In the genomic region with DNA sequence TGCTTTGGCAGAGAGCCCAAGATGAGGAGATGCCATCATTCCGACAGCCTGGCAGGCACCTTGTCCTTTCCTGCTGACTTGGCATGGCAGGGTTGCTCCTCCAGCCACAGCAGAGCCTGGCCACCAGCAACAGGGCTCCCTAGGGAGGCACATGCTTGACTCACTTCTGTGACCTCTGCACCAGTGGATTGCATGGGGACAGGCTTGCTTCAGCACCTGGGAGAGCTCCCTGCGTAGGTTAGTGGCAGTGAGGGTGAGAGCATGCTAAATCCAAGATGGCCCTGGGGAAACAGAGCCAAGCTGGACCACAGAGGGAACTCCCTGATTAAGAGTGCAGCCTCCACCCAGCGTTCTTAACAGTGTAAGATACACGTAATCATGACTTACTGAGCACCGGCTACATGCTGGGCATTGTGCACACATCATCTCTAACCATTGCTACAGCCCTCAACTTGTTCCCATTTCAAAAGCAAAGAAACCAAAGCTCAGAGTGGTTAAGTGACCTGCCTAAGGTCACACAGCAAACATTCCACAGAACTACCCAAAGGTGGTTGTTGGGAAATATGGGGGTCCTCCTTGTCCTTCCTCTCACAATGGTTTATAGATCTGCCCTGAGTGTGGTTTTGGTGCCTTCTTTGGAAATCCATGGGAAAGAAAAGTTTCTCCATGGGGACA, we compare ENCODE assay signal across 12 cellular contexts.
DNase-seq lines count a peak whose midpoint lies in the region; ATAC-seq lines count a peak whose summit lies in the region.
"Had no signal": no experiment of that assay in that cellular context is flagged by ENCODE, and none has a peak within 500 bp of the region (broad histone marks: within the 10 kb centered on the region; RNA-seq: fewer than 3 reads in every experiment).

No MANE protein-coding gene starts in this region.

- peak; percentile 20 for DNase-seq in Daoy (ENCODE audit: low read depth)
- DNase-seq in HT-29 (ENCODE audit: low spot score): peak; percentile 32
- DNase-seq in SK-N-DZ (ENCODE audit: low spot score): peak; percentile 18
- DNase-seq in islet precursor cell: peak; percentile 82
- no peak for DNase-seq in caudate nucleus (lab: John Stamatoyannopoulos, UW)
- DNase-seq in AG08395 (ENCODE audit: low spot score): no peak
- DNase-seq: activated CD8-positive, alpha-beta memory T cell treated with anti-CD3 and anti-CD28 coated beads, Interleukin-2, amount 50 U/mL, for 4 hours; IMR-90; T-cell; upper lobe of left lung had no signal

- ATAC-seq in GM19455 (IDR thresholded peaks at IDR 0.05; ENCODE audit: unreplicated experiment): no peak
- ATAC-seq in GM21529 (IDR thresholded peaks at IDR 0.05; ENCODE audit: unreplicated experiment): no peak
- ATAC-seq: T-cell had no signal

- H3K27ac ChIP-seq in caudate nucleus (ENCODE audit: low read depth, low read length): no peak overlapping the region
- H3K27ac ChIP-seq: upper lobe of left lung had no signal

Comparison
In these comparisons a context has a peak if more than half of its experiments do, and no peak if none do; other contexts are left out.
1. DNase-seq: peak in Daoy (single experiment), HT-29 (single experiment), SK-N-DZ (single experiment) and islet precursor cell (single experiment); none in caudate nucleus (0 of 61) and AG08395 (single experiment).